Comparison of ENCODE assay signal across 18 cellular contexts in the genomic region with DNA sequence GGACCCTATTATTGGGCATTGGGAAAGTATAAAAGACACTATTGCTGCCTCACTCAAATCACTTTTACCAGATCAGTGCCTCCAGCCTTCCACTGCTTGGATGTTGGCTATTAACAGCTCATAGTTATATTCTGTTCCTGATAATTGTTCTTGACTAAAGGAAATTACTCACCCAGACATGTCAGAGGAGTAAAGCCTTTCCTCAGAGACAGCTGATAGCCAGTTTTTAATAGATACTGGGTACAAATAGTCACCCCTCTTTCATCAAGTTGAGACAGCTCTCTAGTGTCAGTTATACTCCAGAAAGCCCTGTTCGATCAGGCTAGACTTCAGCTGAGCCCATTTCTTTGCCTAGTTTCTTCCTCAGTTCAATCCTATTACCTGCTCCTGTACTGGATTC.
"Had no signal": no experiment of that assay in that cellular context is flagged by ENCODE, and none has a peak within 500 bp of the region (broad histone marks: within the 10 kb centered on the region; RNA-seq: fewer than 3 reads in every experiment).

No MANE protein-coding gene starts in this region.

- H3K27ac ChIP-seq: epithelial cell of prostate, gastroesophageal sphincter, prostate gland, spleen had no signal

- H3K4me1 Mint-ChIP-seq: activated B cell treated with CpG ODN at 0.5 μM for 24 hours had no signal

- H3K27ac Mint-ChIP-seq: activated B cell treated with CpG ODN at 0.5 μM for 24 hours; activated naive CD8-positive, alpha-beta T cell; activated T-cell treated with anti-CD3 and anti-CD28 coated beads, Interleukin-2, amount 50 U/mL, for 72 hours; stimulated activated naive CD8-positive, alpha-beta T cell treated with anti-CD3 and anti-CD28 coated beads, Interleukin-15, amount 100 ng/mL, for 72 hours; type B pancreatic cell had no signal

- H3K4me1 ChIP-seq: gastroesophageal sphincter, prostate gland had no signal

- H3K27me3 ChIP-seq: gastroesophageal sphincter, spleen had no signal

- H3K36me3 ChIP-seq: gastroesophageal sphincter, prostate gland, spleen had no signal

- H3K36me3 Mint-ChIP-seq: type B pancreatic cell had no signal

- H3K4me3 ChIP-seq: gastroesophageal sphincter, prostate gland, spleen had no signal

- H3K27me3 Mint-ChIP-seq: activated B cell treated with CpG ODN at 0.5 μM for 24 hours; activated naive CD8-positive, alpha-beta T cell; central memory CD8-positive, alpha-beta T cell; stimulated activated naive CD8-positive, alpha-beta T cell treated with anti-CD3 and anti-CD28 coated beads, Interleukin-15, amount 100 ng/mL, for 72 hours; type B pancreatic cell had no signal

- DNase-seq: activated B cell treated with CpG ODN at 0.5 μM for 24 hours; activated CD4-positive, alpha-beta T cell treated with anti-CD3 and anti-CD28 coated beads for 48 hours; activated CD8-positive, alpha-beta memory T cell treated with anti-CD3 and anti-CD28 coated beads, Interleukin-2, amount 50 U/mL, for 48 hours; activated gamma-delta T cell treated with Interleukin-2 at 50 U/mL for 16 hours; activated T-cell treated with anti-CD3 and anti-CD28 coated beads, Interleukin-2, amount 50 U/mL, for 72 hours; amniotic stem cell; effector memory CD4-positive, alpha-beta T cell; hippocampal formation; spleen; stimulated activated naive CD8-positive, alpha-beta T cell treated with anti-CD3 and anti-CD28 coated beads, Interleukin-15, amount 100 ng/mL, for 72 hours; SW 1271 had no signal

- H3K4me3 Mint-ChIP-seq: activated B cell treated with CpG ODN at 0.5 μM for 24 hours; activated naive CD8-positive, alpha-beta T cell; activated T-cell treated with anti-CD3 and anti-CD28 coated beads, Interleukin-2, amount 50 U/mL, for 72 hours; central memory CD8-positive, alpha-beta T cell; stimulated activated naive CD8-positive, alpha-beta T cell treated with anti-CD3 and anti-CD28 coated beads, Interleukin-15, amount 100 ng/mL, for 72 hours; type B pancreatic cell had no signal

- H3K9me3 ChIP-seq: gastroesophageal sphincter, prostate gland, spleen had no signal

- ATAC-seq: activated T-cell treated with anti-CD3 and anti-CD28 coated beads, Interleukin-2, amount 50 U/mL, for 72 hours; gastroesophageal sphincter; sciatic nerve; stimulated activated naive CD8-positive, alpha-beta T cell treated with anti-CD3 and anti-CD28 coated beads, Interleukin-15, amount 100 ng/mL, for 72 hours had no signal
